ENCODE assay signal across 15 cellular contexts in genomic region chr5:52786391-52786790, GRCh38. TPM values are rescaled to one million over a fixed set of nuclear protein-coding genes. Genes with fewer than 3 reads are reported as not detected.
A peak's percentile ranks its signal among the peaks of the same experiment; 100 is the strongest.
DNase-seq lines count a peak whose midpoint lies in the region; ATAC-seq, FAIRE-seq and TF ChIP-seq lines count a peak whose summit lies in the region.
"Had no signal": no experiment of that assay in that cellular context is flagged by ENCODE, and none has a peak within 500 bp of the region (broad histone marks: within the 10 kb centered on the region; RNA-seq: fewer than 3 reads in every experiment).

No MANE protein-coding gene starts in this region.

- peaks cover 0 to 10% (median 1%) of the 10 kb centered on the region in 3 donors for H3K36me3 Mint-ChIP-seq in CD8-positive, alpha-beta memory T cell

- TF ChIP-seq POLR2A in endothelial cell of umbilical vein (IDR thresholded peaks at IDR 0.05; ENCODE audit: low read depth, low read length): no peak

- H3K9me1 ChIP-seq in endothelial cell of umbilical vein (replicated peaks; ENCODE audit: control insufficient read depth, extremely low read depth, insufficient read depth, low read length): no peaks in the 10 kb centered on the region

- H3K27me3 Mint-ChIP-seq in CD8-positive, alpha-beta memory T cell: no peaks in the 10 kb centered on the region

- no peaks in the 10 kb centered on the region for H3K27me3 ChIP-seq in CD8-positive, alpha-beta memory T cell (ENCODE audit: insufficient read depth, low read length, poor library complexity, severe bottlenecking)
- H3K27me3 ChIP-seq in endothelial cell of umbilical vein (ENCODE audit: control insufficient read depth in 2 of 2, insufficient read depth in 2 of 2, low read length in 2 of 2) (no peaks in the 10 kb centered on the region), parathyroid adenoma (ENCODE audit: control insufficient read depth, insufficient read depth, low read length) (no peaks in the 10 kb centered on the region)
- H3K27me3 ChIP-seq: colonic mucosa, vagina had no signal

- intact Hi-C loops in endothelial cell of umbilical vein (cut with micrococcal nuclease) (loop anchor here (5.0 kb wide), 1 partner anchor 59 kb away; no protein-coding TSS in a partner anchor), posterior vena cava (cut with DNase I) (loop anchor here in 1 of 2 donors (5.0 kb wide), 2 partner anchors 94 to 131 kb away; no protein-coding TSS in a partner anchor), kidney (cut with DNase I) (loop anchor here (10.0 kb wide), 1 partner anchor 118 kb away; no protein-coding TSS in a partner anchor)

- ATAC-seq in HG03342 (IDR thresholded peaks at IDR 0.05; ENCODE audit: unreplicated experiment): no peak

- no peaks in the 10 kb centered on the region for H3K36me3 ChIP-seq in CD8-positive, alpha-beta memory T cell (ENCODE audit: insufficient read depth, low read length)
- H3K36me3 ChIP-seq in endothelial cell of umbilical vein (ENCODE audit: control insufficient read depth in 2 of 2, extremely low read depth in 1 of 2, insufficient read depth in 2 of 2, low read length in 2 of 2): no peaks in the 10 kb centered on the region
- H3K36me3 ChIP-seq in parathyroid adenoma (ENCODE audit: control insufficient read depth, insufficient read depth, low read length): no peaks in the 10 kb centered on the region
- H3K36me3 ChIP-seq in kidney (ENCODE audit: control insufficient read depth in 1 of 2, insufficient read depth in 2 of 2, low read length in 2 of 2): no peaks in the 10 kb centered on the region
- H3K36me3 ChIP-seq: colonic mucosa, vagina had no signal

- H3K9ac ChIP-seq in endothelial cell of umbilical vein (replicated peaks; ENCODE audit: extremely low read depth, insufficient read depth, low read length): no peak overlapping the region
- H3K9ac ChIP-seq in parathyroid adenoma: no peak overlapping the region
- no peak overlapping the region for H3K9ac ChIP-seq in kidney (ENCODE audit: low read length in 2 of 2)

- BruUV-seq in endothelial cell of umbilical vein (replicated peaks; lab: Mats Ljungman, UMichigan): no TSS peak

- H3K79me2 ChIP-seq in endothelial cell of umbilical vein (ENCODE audit: control insufficient read depth, insufficient read depth, low read length) (no peaks in the 10 kb centered on the region), parathyroid adenoma (peaks cover 24% of the 10 kb centered on the region)

- CTCF ChIA-PET in CD8-positive, alpha-beta memory T cell (lab: Charles Lee): interaction anchor here (1.2 to 1.8 kb wide), 7 partner anchors 15 to 122 kb away, joined by 3 to 8 read pairs (median 3); no protein-coding TSS in a partner anchor
- CTCF ChIA-PET in endothelial cell of umbilical vein (lab: Charles Lee): interaction anchor here (1.9 kb wide), 1 partner anchor 128 kb away, joined by 20 read pairs; no protein-coding TSS in a partner anchor

- no peak overlapping the region for H3K27ac Mint-ChIP-seq in CD8-positive, alpha-beta memory T cell

- peaks cover 31 to 47% (median 47%) of the 10 kb centered on the region in 3 donors for H3K4me1 Mint-ChIP-seq in CD8-positive, alpha-beta memory T cell

- dilution Hi-C loops in endothelial cell of umbilical vein (cut with MboI; ENCODE audit: extremely low pct_ligation_motif_present, low sequenced_read_pairs): no loop called here

- H3K27ac ChIP-seq in CD8-positive, alpha-beta memory T cell (ENCODE audit: low read depth, low read length): no peak overlapping the region
- H3K27ac ChIP-seq in endothelial cell of umbilical vein (ENCODE audit: insufficient read depth, low read depth, low read length) (no peak overlapping the region), parathyroid adenoma (peak overlapping the region; percentile 90), kidney (ENCODE audit: low read depth in 2 of 2, low read length in 2 of 2) (peak overlapping the region in 1 of 2 donors; percentile 35)
- H3K27ac ChIP-seq: C4-2B had no signal

- TF ChIP-seq CTCF in endothelial cell of umbilical vein (IDR thresholded peaks at IDR 0.05; ENCODE audit: extremely low read depth in 1 of 2, insufficient read depth in 1 of 2, low read depth in 1 of 2, low read length in 2 of 2) (no peak), parathyroid adenoma (IDR thresholded peaks at IDR 0.05) (no peak), kidney (IDR thresholded peaks at IDR 0.05; ENCODE audit: borderline replicate concordance, extremely low read depth, insufficient read depth) (no peak)

- POLR2A ChIA-PET in CD8-positive, alpha-beta memory T cell (lab: Charles Lee): no interaction called here
- POLR2A ChIA-PET in endothelial cell of umbilical vein (lab: Charles Lee): no interaction called here

- no peaks in the 10 kb centered on the region for H4K20me1 ChIP-seq in endothelial cell of umbilical vein (replicated peaks; ENCODE audit: control insufficient read depth, extremely low read depth, insufficient read depth, low read length)

- no peak overlapping the region for H3K4me3 ChIP-seq in CD8-positive, alpha-beta memory T cell (ENCODE audit: low read length)
- H3K4me3 ChIP-seq in endothelial cell of umbilical vein (replicated peaks in 1 of 3; ENCODE audit: insufficient read depth in 1 of 3, low read depth in 1 of 3, low read length in 3 of 3): no peak overlapping the region
- no peak overlapping the region for H3K4me3 ChIP-seq in parathyroid adenoma (ENCODE audit: low read depth, low read length)
- H3K4me3 ChIP-seq in kidney (ENCODE audit: low read length in 2 of 2): peak overlapping the region in 1 of 2 donors; percentile 77

- H3K9me3 Mint-ChIP-seq in CD8-positive, alpha-beta memory T cell: no peaks in the 10 kb centered on the region

- H2AFZ ChIP-seq in endothelial cell of umbilical vein (ENCODE audit: low read depth, low read length) (no peak overlapping the region), parathyroid adenoma (peak overlapping the region; percentile 86)

- no peaks in the 10 kb centered on the region for H3K9me3 ChIP-seq in CD8-positive, alpha-beta memory T cell (ENCODE audit: low read length)
- H3K9me3 ChIP-seq in endothelial cell of umbilical vein (replicated peaks; ENCODE audit: control insufficient read depth, insufficient read depth, low read length) (no peaks in the 10 kb centered on the region), parathyroid adenoma (ENCODE audit: control insufficient read depth, low read length) (no peaks in the 10 kb centered on the region), kidney (ENCODE audit: control insufficient read depth in 1 of 2, low read length in 2 of 2) (no peaks in the 10 kb centered on the region)
- H3K9me3 ChIP-seq: colonic mucosa, vagina had no signal

- DNase-seq in CD8-positive, alpha-beta memory T cell: no peak
- DNase-seq in HTR-8/SVneo (ENCODE audit: insufficient read length, low spot score) (no peak), endothelial cell of umbilical vein (ENCODE audit: low read depth, low spot score) (peak; percentile 35), posterior vena cava (ENCODE audit: low spot score) (no peak), putamen (ENCODE audit: low spot score) (no peak), kidney (no peak)
- DNase-seq: activated CD4-positive, CD25-positive, alpha-beta regulatory T cell; NCI-H1436 treated with DMSO at 0.1 percent for 48 hours; NCI-H446 treated with DMSO at 0.1 percent for 48 hours had no signal

- peak overlapping the region in 5 of 7 donors; percentile 0 to 93 (median 91) for H3K4me3 Mint-ChIP-seq in CD8-positive, alpha-beta memory T cell

- peaks cover 10% of the 10 kb centered on the region for H3K4me1 ChIP-seq in CD8-positive, alpha-beta memory T cell (ENCODE audit: insufficient read depth, low read length)
- H3K4me1 ChIP-seq in endothelial cell of umbilical vein (ENCODE audit: control insufficient read depth, extremely low read depth, insufficient read depth, low read length) (peaks cover 11% of the 10 kb centered on the region), parathyroid adenoma (peaks cover 9% of the 10 kb centered on the region), kidney (ENCODE audit: control insufficient read depth in 1 of 2, insufficient read depth in 1 of 2, low read depth in 1 of 2, low read length in 2 of 2) (peaks cover 0 to 8% of the 10 kb centered on the region in 2 donors)

- FAIRE-seq in HTR-8/SVneo (lab: Jason Lieb, UNC) (peak; percentile 62), endothelial cell of umbilical vein (lab: Jason Lieb, UNC) (no peak), kidney (lab: Jason Lieb, UNC) (no peak)

- H3K4me2 ChIP-seq in endothelial cell of umbilical vein (ENCODE audit: insufficient read depth, low read length) (no peak overlapping the region), parathyroid adenoma (ENCODE audit: low read length) (no peak overlapping the region)

TF ChIP-seq in endothelial cell of umbilical vein, 7 proteins besides CTCF, POLR2A, EP300 and RAD21 (continues in another document):
- TF ChIP-seq GATA2 (IDR thresholded peaks at IDR 0.05; ENCODE audit: insufficient read depth, insufficient read length, low read depth, low read length): no peak
- TF ChIP-seq EZH2 (IDR thresholded peaks at IDR 0.05; ENCODE audit: borderline replicate concordance, low read depth, low read length, severe bottlenecking): no peak

RNA-seq across cellular contexts. Expression of gene ITGA1, which starts 1.3 kb away (rescaled TPM):
- 10 to 100 TPM; 21.9 to 26.3 TPM for total RNA-seq in CD8-positive, alpha-beta memory T cell
- polyA plus RNA-seq in CD8-positive, alpha-beta memory T cell: 16.5 TPM
- total RNA-seq in endothelial cell of umbilical vein (1.9 and 3.3 TPM in 2 replicates), posterior vena cava (100 to 1,000 TPM; 134 to 213 TPM), kidney (65.6 TPM)
- polyA plus RNA-seq in endothelial cell of umbilical vein (0.65 and 1.2 TPM in 2 replicates), kidney (ENCODE audit: insufficient read depth, low read depth, low replicate concordance) (13.3 TPM)
- 0.30 and 0.73 TPM in 2 replicates for polyA plus RNA-seq in endothelial cell of umbilical vein (2011; cell fraction: cytosol; rRNA removed)
- 1.6 and 2.7 TPM in 2 replicates for polyA plus RNA-seq in endothelial cell of umbilical vein (2011; cell fraction: nucleus; rRNA removed)
- 0.45 and 0.60 TPM in 2 replicates for polyA plus RNA-seq in endothelial cell of umbilical vein (2012)
- polyA minus RNA-seq in endothelial cell of umbilical vein: 2.5 and 5.4 TPM in 2 replicates
- polyA minus RNA-seq in endothelial cell of umbilical vein (2011; cell fraction: cytosol; rRNA and poly(A)+ RNA removed): 24.3 TPM
- 4.2 and 6.7 TPM in 2 replicates for polyA minus RNA-seq in endothelial cell of umbilical vein (2011; cell fraction: nucleus; rRNA and poly(A)+ RNA removed)
- total RNA-seq: G401 had no signal

RNA-seq across cellular contexts. Expression of gene PELO, which starts 1.3 kb away (rescaled TPM):
- 10 to 100 TPM; 35.9 to 37.3 TPM for total RNA-seq in CD8-positive, alpha-beta memory T cell
- 14.7 TPM for polyA plus RNA-seq in CD8-positive, alpha-beta memory T cell
- 10.2 and 13.2 TPM in 2 replicates for total RNA-seq in endothelial cell of umbilical vein
- polyA plus RNA-seq in endothelial cell of umbilical vein: 7.8 and 8.6 TPM in 2 replicates
- 9.3 and 9.4 TPM in 2 replicates for polyA plus RNA-seq in endothelial cell of umbilical vein (2011; cell fraction: cytosol; rRNA removed)
- 6.1 and 6.8 TPM in 2 replicates for polyA plus RNA-seq in endothelial cell of umbilical vein (2011; cell fraction: nucleus; rRNA removed)
- 5.8 and 7.6 TPM in 2 replicates for polyA plus RNA-seq in endothelial cell of umbilical vein (2012)
- 12.4 and 14.8 TPM in 2 replicates for polyA minus RNA-seq in endothelial cell of umbilical vein
- polyA minus RNA-seq in endothelial cell of umbilical vein (2011; cell fraction: cytosol; rRNA and poly(A)+ RNA removed): 15.5 TPM
- polyA minus RNA-seq in endothelial cell of umbilical vein (2011; cell fraction: nucleus; rRNA and poly(A)+ RNA removed): 9.8 and 10.5 TPM in 2 replicates
- total RNA-seq in posterior vena cava: 10 to 100 TPM; 49.4 to 61.8 TPM
- total RNA-seq in kidney: 38.7 TPM
- 29.6 TPM for polyA plus RNA-seq in kidney (ENCODE audit: insufficient read depth, low read depth, low replicate concordance)
